Comparison of ENCODE assay signal across 14 cellular contexts in the genomic region with DNA sequence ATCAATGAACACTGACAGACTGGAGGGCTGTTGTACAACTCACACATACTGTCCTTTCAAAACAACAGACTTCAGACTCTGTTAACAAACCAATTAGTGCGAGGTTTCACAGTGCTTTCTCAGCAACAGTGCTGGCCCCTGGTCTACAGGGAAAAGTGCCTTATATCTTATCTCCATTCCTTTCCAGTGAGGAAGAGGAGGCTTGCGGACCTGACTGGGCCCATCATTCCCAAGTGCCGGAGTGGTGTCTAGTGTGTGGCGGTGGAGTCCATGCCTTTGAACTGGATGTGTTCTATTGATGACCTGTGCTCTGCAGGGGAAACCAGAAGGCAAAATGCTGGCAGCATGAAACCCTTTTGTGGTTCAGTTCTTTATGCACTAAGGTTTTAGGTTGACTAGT.
"Had no signal": no experiment of that assay in that cellular context is flagged by ENCODE, and none has a peak within 500 bp of the region (broad histone marks: within the 10 kb centered on the region; RNA-seq: fewer than 3 reads in every experiment).

No MANE protein-coding gene starts in this region.

- H3K9me3 ChIP-seq: neutrophil, pancreas, right lobe of liver, tibial nerve had no signal

- H3K27ac Mint-ChIP-seq: activated naive CD4-positive, alpha-beta T cell treated with anti-CD3 and anti-CD28 coated beads for 36 hours; activated naive CD8-positive, alpha-beta T cell treated with anti-CD3 and anti-CD28 coated beads, Interleukin-2, amount 10 ng/mL, durations not matched to agents 7 days and 5 days; activated T-cell treated with anti-CD3 and anti-CD28 coated beads, Interleukin-2, amount 50 U/mL, for 72 hours; memory B cell; nephron; T-helper 1 cell treated with Interleukin-12 subunit alpha and Interleukin-12 subunit beta and Interleukin-4 antibody, amounts not matched to agents 30 μg/mL and 1 μg/mL, for 36 hours had no signal

- DNase-seq: dermis blood vessel endothelial cell; glutamatergic neuron; small intestine; stimulated activated CD4-positive, alpha-beta T cell treated with anti-CD3 and anti-CD28 coated beads, Interleukin-4, amount 100 ng/mL, for 24 hours had no signal

- H3K4me3 Mint-ChIP-seq: activated naive CD4-positive, alpha-beta T cell treated with anti-CD3 and anti-CD28 coated beads for 36 hours; activated naive CD8-positive, alpha-beta T cell treated with anti-CD3 and anti-CD28 coated beads, Interleukin-2, amount 10 ng/mL, durations not matched to agents 7 days and 5 days; activated T-cell treated with anti-CD3 and anti-CD28 coated beads, Interleukin-2, amount 50 U/mL, for 72 hours; memory B cell; nephron; T-helper 1 cell treated with Interleukin-12 subunit alpha and Interleukin-12 subunit beta and Interleukin-4 antibody, amounts not matched to agents 30 μg/mL and 1 μg/mL, for 36 hours had no signal

- H3K9me3 Mint-ChIP-seq: activated naive CD4-positive, alpha-beta T cell treated with anti-CD3 and anti-CD28 coated beads for 36 hours; activated naive CD8-positive, alpha-beta T cell treated with anti-CD3 and anti-CD28 coated beads, Interleukin-2, amount 10 ng/mL, durations not matched to agents 7 days and 5 days; activated T-cell treated with anti-CD3 and anti-CD28 coated beads, Interleukin-2, amount 50 U/mL, for 72 hours; memory B cell; nephron; T-helper 1 cell treated with Interleukin-12 subunit alpha and Interleukin-12 subunit beta and Interleukin-4 antibody, amounts not matched to agents 30 μg/mL and 1 μg/mL, for 36 hours had no signal

- H3K27me3 ChIP-seq: neutrophil, pancreas, right lobe of liver, tibial nerve had no signal

- H3K4me3 ChIP-seq: pancreas, right lobe of liver, tibial nerve had no signal

- H3K27ac ChIP-seq: neutrophil, pancreas, right lobe of liver had no signal

- H3K27me3 Mint-ChIP-seq: activated naive CD8-positive, alpha-beta T cell treated with anti-CD3 and anti-CD28 coated beads, Interleukin-2, amount 10 ng/mL, durations not matched to agents 7 days and 5 days; memory B cell had no signal
